Comparison of ENCODE assay signal across 13 cellular contexts in genomic region chr10:95447733-95448132, GRCh38.
A peak's percentile ranks its signal among the peaks of the same experiment; 100 is the strongest.
DNase-seq lines count a peak whose midpoint lies in the region; TF ChIP-seq lines count a peak whose summit lies in the region.
"Had no signal": no experiment of that assay in that cellular context is flagged by ENCODE, and none has a peak within 500 bp of the region (broad histone marks: within the 10 kb centered on the region; RNA-seq: fewer than 3 reads in every experiment).

No MANE protein-coding gene starts in this region.

- no peaks in the 10 kb centered on the region for H3K27me3 ChIP-seq in testis

- no peaks in the 10 kb centered on the region for H3K9me3 ChIP-seq in testis
- H3K9me3 ChIP-seq: SK-N-SH had no signal

- no peak for TF ChIP-seq CTCF in coronary artery (IDR thresholded peaks at IDR 0.05)
- no peak for TF ChIP-seq CTCF in testis (IDR thresholded peaks at IDR 0.05)

- H3K27ac ChIP-seq in coronary artery, result peak overlapping the region; percentile 87 to 94
- H3K27ac ChIP-seq in testis, result peak overlapping the region in 1 of 2 donors; percentile 70

- H3K4me1 ChIP-seq in testis, result peaks cover 28% of the 10 kb centered on the region

- intact Hi-C loops in testis (cut with DNase I; ENCODE audit: low total_unique reads), result no loop called here

- H3K4me3 ChIP-seq in coronary artery (no peak overlapping the region), testis (no peak overlapping the region)

- H3K36me3 ChIP-seq in testis (ENCODE audit: low read depth, missing control alignments), result no peaks in the 10 kb centered on the region

- TF ChIP-seq POLR2A in testis (IDR thresholded peaks at IDR 0.05), result no peak

- 28 to 40% methylated on average over 6 of the region's 6 CpGs for WGBS in testis, 2 donors

- peak; percentile 17 for DNase-seq in NCI-H1092 treated with DMSO at 0.1 percent for 48 hours (lab: John Stamatoyannopoulos, UW)
- DNase-seq in coronary artery (ENCODE audit: low spot score), result peak; percentile 67
- DNase-seq in left kidney (ENCODE audit: low read depth, low spot score), result peak; percentile 78
- peak; percentile 59 for DNase-seq in testis
- no peak for DNase-seq in NCI-H146 (lab: John Stamatoyannopoulos, UW)
- no peak for DNase-seq in activated naive CD4-positive, alpha-beta T cell treated with anti-CD3 and anti-CD28 coated beads, Interleukin-2, amount 50 U/mL, for 16 hours
- DNase-seq in cortex of kidney (lab: John Stamatoyannopoulos, UW), result no peak
- no peak for DNase-seq in MV-4-11 (lab: John Stamatoyannopoulos, UW)
- DNase-seq: activated CD4-positive, alpha-beta T cell treated with anti-CD3 and anti-CD28 coated beads for 4 hours; hypothalamus; NCI-H526 treated with DMSO at 0.1 percent for 48 hours; SK-N-SH; small intestine had no signal

Comparison
In these comparisons a context has a peak if more than half of its experiments do, and no peak if none do; other contexts are left out.
1. DNase-seq: peak in NCI-H1092 treated with DMSO at 0.1 percent for 48 hours (single experiment), coronary artery (single experiment), left kidney (single experiment) and testis (single experiment); none in NCI-H146 (single experiment), activated naive CD4-positive, alpha-beta T cell treated with anti-CD3 and anti-CD28 coated beads, Interleukin-2, amount 50 U/mL, for 16 hours (single experiment), cortex of kidney (single experiment) and MV-4-11 (single experiment).